ENCODE assay signal across 8 cellular contexts in genomic region chr3:187935623-187936156, GRCh38.
DNase-seq lines count a peak whose midpoint lies in the region; ATAC-seq and TF ChIP-seq lines count a peak whose summit lies in the region.

No MANE protein-coding gene starts in this region.

- no peaks in the 10 kb centered on the region for H3K9me3 ChIP-seq in uterus

- intact Hi-C loops in left cardiac atrium (cut with DNase I) (no loop called here), left ventricle myocardium superior (cut with micrococcal nuclease) (no loop called here), uterus (cut with DNase I; ENCODE audit: low total_unique reads) (no loop called here)

- H3K27ac ChIP-seq in uterus, result no peak overlapping the region

- peak; percentile 37 to 41 for ATAC-seq in left cardiac atrium
- ATAC-seq in left ventricle myocardium superior, result no peak
- peak; percentile 95 for ATAC-seq in HG03045 (IDR thresholded peaks at IDR 0.05; ENCODE audit: unreplicated experiment)
- ATAC-seq in naive B cell (ENCODE audit: low read depth in 2 of 2), result peak; percentile 98 to 99

- peaks cover 7% of the 10 kb centered on the region for H3K36me3 Mint-ChIP-seq in T-helper 1 cell treated with Interleukin-12 subunit alpha and Interleukin-12 subunit beta and Interleukin-4 antibody, amounts not matched to agents 30 μg/mL and 1 μg/mL, for 36 hours (ENCODE audit: low read depth)
- no peaks in the 10 kb centered on the region for H3K36me3 Mint-ChIP-seq in naive B cell

- no peak overlapping the region for H3K4me3 Mint-ChIP-seq in T-helper 1 cell treated with Interleukin-12 subunit alpha and Interleukin-12 subunit beta and Interleukin-4 antibody, amounts not matched to agents 30 μg/mL and 1 μg/mL, for 36 hours
- H3K4me3 Mint-ChIP-seq in naive B cell, result peak overlapping the region in 7 of 8 donors; percentile 52 to 89 (median 73)

- DNase-seq in left cardiac atrium (no peak), left ventricle myocardium superior (no peak), naive B cell (peak; percentile 74), uterus (no peak), mesenteric fat pad (ENCODE audit: low spot score) (no peak), NCI-H146 (lab: John Stamatoyannopoulos, UW) (no peak)

- TF ChIP-seq POLR2A in uterus (IDR thresholded peaks at IDR 0.05), result no peak

- H3K4me1 Mint-ChIP-seq in T-helper 1 cell treated with Interleukin-12 subunit alpha and Interleukin-12 subunit beta and Interleukin-4 antibody, amounts not matched to agents 30 μg/mL and 1 μg/mL, for 36 hours (ENCODE audit: low read depth), result peaks cover 19% of the 10 kb centered on the region
- H3K4me1 Mint-ChIP-seq in naive B cell, result peaks cover 19 to 25% (median 22%) of the 10 kb centered on the region in 3 donors

- no peaks in the 10 kb centered on the region for H3K4me1 ChIP-seq in uterus

- H3K9me3 Mint-ChIP-seq in T-helper 1 cell treated with Interleukin-12 subunit alpha and Interleukin-12 subunit beta and Interleukin-4 antibody, amounts not matched to agents 30 μg/mL and 1 μg/mL, for 36 hours, result no peaks in the 10 kb centered on the region
- H3K9me3 Mint-ChIP-seq in naive B cell, result peaks cover 0 to 2% (median 0%) of the 10 kb centered on the region in 7 donors

- no peaks in the 10 kb centered on the region for H3K36me3 ChIP-seq in uterus

- H3K4me3 ChIP-seq in uterus, result no peak overlapping the region

- H3K27ac Mint-ChIP-seq in T-helper 1 cell treated with Interleukin-12 subunit alpha and Interleukin-12 subunit beta and Interleukin-4 antibody, amounts not matched to agents 30 μg/mL and 1 μg/mL, for 36 hours, result peak overlapping the region; percentile 66
- peak overlapping the region in 4 of 6 donors; percentile 42 to 91 (median 62) for H3K27ac Mint-ChIP-seq in naive B cell

- H3K27me3 ChIP-seq in uterus, result no peaks in the 10 kb centered on the region

- TF ChIP-seq CTCF in uterus (IDR thresholded peaks at IDR 0.05), result no peak

- peaks cover 22% of the 10 kb centered on the region for H3K27me3 Mint-ChIP-seq in T-helper 1 cell treated with Interleukin-12 subunit alpha and Interleukin-12 subunit beta and Interleukin-4 antibody, amounts not matched to agents 30 μg/mL and 1 μg/mL, for 36 hours (ENCODE audit: low read depth)
- H3K27me3 Mint-ChIP-seq in naive B cell, result peaks cover 4 to 19% (median 8%) of the 10 kb centered on the region in 3 donors
